Comparison of ENCODE assay signal across 20 cellular contexts in genomic region chr6:11379805-11380204, GRCh38.
DNase-seq lines count a peak whose midpoint lies in the region; ATAC-seq, FAIRE-seq and TF ChIP-seq lines count a peak whose summit lies in the region.
"Had no signal": no experiment of that assay in that cellular context is flagged by ENCODE, and none has a peak within 500 bp of the region (broad histone marks: within the 10 kb centered on the region; RNA-seq: fewer than 3 reads in every experiment).

No MANE protein-coding gene starts in this region.

- DNase-seq in CD4-positive, alpha-beta memory T cell: no peak
- DNase-seq in GM12892 (ENCODE audit: insufficient read length) (no peak), natural killer cell (no peak), epidermal melanocyte (ENCODE audit: insufficient read length, low spot score) (no peak)
- DNase-seq in activated T-helper 2 cell treated with anti-CD3 and anti-CD28 coated beads, Interferon-gamma antibody, Interleukin-2, Interleukin-4, amounts not matched to agents 10 μg/mL and 5 μg/mL and 100 μg/mL, durations not matched to agents 14 hours and 24 hours and 36 hours (ENCODE audit: low spot score): no peak
- no peak for DNase-seq in activated CD4-positive, CD25-positive, alpha-beta regulatory T cell treated with anti-CD3 and anti-CD28 coated beads, Interleukin-2, amount 50 U/mL, for 72 hours
- DNase-seq: activated CD8-positive, alpha-beta memory T cell treated with anti-CD3 and anti-CD28 coated beads, Interleukin-2, amount 50 U/mL, for 48 hours; AML-193; NCI-H1417 treated with DMSO at 0.1 percent for 48 hours; NCI-H2171; NCI-H526 treated with DMSO at 0.1 percent for 48 hours; PC-3; posterior cingulate gyrus; sigmoid colon; upper lobe of right lung had no signal

- FAIRE-seq in GM12892 (lab: Jason Lieb, UNC): peak; percentile 54
- FAIRE-seq: endothelial cell of umbilical vein, islet of Langerhans had no signal

- ATAC-seq in natural killer cell (no peak), GM21619 (IDR thresholded peaks at IDR 0.05; ENCODE audit: unreplicated experiment) (no peak)
- ATAC-seq: PC-3, upper lobe of right lung had no signal

- POLR2A ChIA-PET in CD4-positive, alpha-beta memory T cell (lab: Charles Lee; ENCODE audit: partially characterized antibody): interaction anchor here (0.6 to 4.8 kb wide), 5 partner anchors 12 to 155 kb away, joined by 3 to 42 read pairs (median 17); partner anchors contain the start of gene NEDD9

- H3K27me3 ChIP-seq in CD4-positive, alpha-beta memory T cell (ENCODE audit: insufficient read depth, low read length): no peaks in the 10 kb centered on the region
- H3K27me3 ChIP-seq: breast epithelium, sigmoid colon, upper lobe of right lung had no signal

- TF ChIP-seq CTCF in natural killer cell (IDR thresholded peaks at IDR 0.05): no peak

- peak overlapping the region in 6 of 7 donors; percentile 6 to 91 (median 74) for H3K27ac Mint-ChIP-seq in CD4-positive, alpha-beta memory T cell
- no peak overlapping the region for H3K27ac Mint-ChIP-seq in activated T-helper 2 cell treated with anti-CD3 and anti-CD28 coated beads, Interferon-gamma antibody, Interleukin-2, Interleukin-4, amounts not matched to agents 10 μg/mL and 5 μg/mL and 100 μg/mL, durations not matched to agents 14 hours and 24 hours and 36 hours
- H3K27ac Mint-ChIP-seq in natural killer cell: peak overlapping the region; percentile 69 to 97
- H3K27ac Mint-ChIP-seq: nephron had no signal

- intact Hi-C loops in CD4-positive, alpha-beta memory T cell (cut with micrococcal nuclease): loop anchor here (5.0 kb wide), 1 partner anchor 288 kb away; the partner anchor contains the start of gene SMIM13
- intact Hi-C loops in activated T-helper 2 cell treated with anti-CD3 and anti-CD28 coated beads, Interferon-gamma antibody, Interleukin-2, Interleukin-4, amounts not matched to agents 10 μg/mL and 5 μg/mL and 100 μg/mL, durations not matched to agents 14 hours and 24 hours and 36 hours (cut with micrococcal nuclease): loop anchor here (5.0 kb wide), 1 partner anchor 38 kb away; no protein-coding TSS in a partner anchor
- intact Hi-C loops in natural killer cell (cut with micrococcal nuclease): loop anchor here (5.0 kb wide), 1 partner anchor 63 kb away; no protein-coding TSS in a partner anchor

- no peaks in the 10 kb centered on the region for H3K36me3 ChIP-seq in CD4-positive, alpha-beta memory T cell (ENCODE audit: insufficient read depth, low read length)
- H3K36me3 ChIP-seq: breast epithelium, sigmoid colon, upper lobe of right lung had no signal

- H3K4me3 Mint-ChIP-seq in CD4-positive, alpha-beta memory T cell: peak overlapping the region in 7 of 8 donors; percentile 15 to 96 (median 87)
- H3K4me3 Mint-ChIP-seq in activated T-helper 2 cell treated with anti-CD3 and anti-CD28 coated beads, Interferon-gamma antibody, Interleukin-2, Interleukin-4, amounts not matched to agents 10 μg/mL and 5 μg/mL and 100 μg/mL, durations not matched to agents 14 hours and 24 hours and 36 hours (ENCODE audit: low read depth): peak overlapping the region; percentile 23
- H3K4me3 Mint-ChIP-seq in natural killer cell: peak overlapping the region; percentile 97
- H3K4me3 Mint-ChIP-seq: nephron had no signal

- peaks cover 51 to 75% (median 61%) of the 10 kb centered on the region in 4 donors for H3K4me1 Mint-ChIP-seq in CD4-positive, alpha-beta memory T cell
- H3K4me1 Mint-ChIP-seq in activated T-helper 2 cell treated with anti-CD3 and anti-CD28 coated beads, Interferon-gamma antibody, Interleukin-2, Interleukin-4, amounts not matched to agents 10 μg/mL and 5 μg/mL and 100 μg/mL, durations not matched to agents 14 hours and 24 hours and 36 hours (ENCODE audit: low read depth): peaks cover 58% of the 10 kb centered on the region
- peaks cover 73 to 76% of the 10 kb centered on the region in 2 donors for H3K4me1 Mint-ChIP-seq in natural killer cell

- peaks cover 61% of the 10 kb centered on the region for H3K4me1 ChIP-seq in CD4-positive, alpha-beta memory T cell (ENCODE audit: insufficient read depth, low read length)
- H3K4me1 ChIP-seq: breast epithelium, sigmoid colon had no signal

- no peak overlapping the region for H3K27ac ChIP-seq in CD4-positive, alpha-beta memory T cell (ENCODE audit: low read depth, low read length)
- H3K27ac ChIP-seq: breast epithelium, sigmoid colon had no signal

- H3K9me3 ChIP-seq in CD4-positive, alpha-beta memory T cell (ENCODE audit: control insufficient read depth in 1 of 2, low read length in 2 of 2): no peaks in the 10 kb centered on the region
- H3K9me3 ChIP-seq: breast epithelium, sigmoid colon, upper lobe of right lung had no signal

- H3K36me3 Mint-ChIP-seq in CD4-positive, alpha-beta memory T cell: peaks cover 36 to 46% of the 10 kb centered on the region in 2 donors
- peaks cover 59% of the 10 kb centered on the region for H3K36me3 Mint-ChIP-seq in activated T-helper 2 cell treated with anti-CD3 and anti-CD28 coated beads, Interferon-gamma antibody, Interleukin-2, Interleukin-4, amounts not matched to agents 10 μg/mL and 5 μg/mL and 100 μg/mL, durations not matched to agents 14 hours and 24 hours and 36 hours (ENCODE audit: low read depth)
- H3K36me3 Mint-ChIP-seq in natural killer cell: peaks cover 7% of the 10 kb centered on the region

- CTCF ChIA-PET in CD4-positive, alpha-beta memory T cell (lab: Charles Lee; ENCODE audit: partially characterized antibody): interaction anchor here (0.9 to 5.1 kb wide), 4 partner anchors 12 to 208 kb away, joined by 4 to 26 read pairs (median 12); no protein-coding TSS in a partner anchor

- H3K27me3 Mint-ChIP-seq in CD4-positive, alpha-beta memory T cell: no peaks in the 10 kb centered on the region
- H3K27me3 Mint-ChIP-seq in activated T-helper 2 cell treated with anti-CD3 and anti-CD28 coated beads, Interferon-gamma antibody, Interleukin-2, Interleukin-4, amounts not matched to agents 10 μg/mL and 5 μg/mL and 100 μg/mL, durations not matched to agents 14 hours and 24 hours and 36 hours (ENCODE audit: low read depth): no peaks in the 10 kb centered on the region
- no peaks in the 10 kb centered on the region for H3K27me3 Mint-ChIP-seq in natural killer cell (ENCODE audit: low read depth in 2 of 2)

- peaks cover 0 to 2% (median 0%) of the 10 kb centered on the region in 8 donors for H3K9me3 Mint-ChIP-seq in CD4-positive, alpha-beta memory T cell
- peaks cover 8% of the 10 kb centered on the region for H3K9me3 Mint-ChIP-seq in activated T-helper 2 cell treated with anti-CD3 and anti-CD28 coated beads, Interferon-gamma antibody, Interleukin-2, Interleukin-4, amounts not matched to agents 10 μg/mL and 5 μg/mL and 100 μg/mL, durations not matched to agents 14 hours and 24 hours and 36 hours
- no peaks in the 10 kb centered on the region for H3K9me3 Mint-ChIP-seq in natural killer cell

- H3K4me3 ChIP-seq in CD4-positive, alpha-beta memory T cell (ENCODE audit: low read length in 2 of 2): no peak overlapping the region
- H3K4me3 ChIP-seq: breast epithelium, sigmoid colon, upper lobe of right lung had no signal

- TF ChIP-seq POLR2A in GM12892 (IDR thresholded peaks at IDR 0.05; ENCODE audit: low read depth, low read length): no peak

Comparison
In these comparisons a context has a peak if more than half of its experiments do, and no peak if none do; other contexts are left out.
1. H3K4me3 Mint-ChIP-seq: peak in every context shown above with its lines; median percentile 97 in natural killer cell; 87 in CD4-positive, alpha-beta memory T cell; 23 in activated T-helper 2 cell treated with anti-CD3 and anti-CD28 coated beads, Interferon-gamma antibody, Interleukin-2, Interleukin-4, amounts not matched to agents 10 μg/mL and 5 μg/mL and 100 μg/mL, durations not matched to agents 14 hours and 24 hours and 36 hours.